Comparison of ENCODE assay signal across 20 cellular contexts in genomic region chr2:119490106-119490505, GRCh38. TPM values are rescaled to one million over a fixed set of nuclear protein-coding genes. Genes with fewer than 3 reads are reported as not detected.
DNase-seq lines count a peak whose midpoint lies in the region; ATAC-seq and TF ChIP-seq lines count a peak whose summit lies in the region.
"Had no signal": no experiment of that assay in that cellular context is flagged by ENCODE, and none has a peak within 500 bp of the region (broad histone marks: within the 10 kb centered on the region; RNA-seq: fewer than 3 reads in every experiment).

No MANE protein-coding gene starts in this region.

- H3K4me2 ChIP-seq in GM23338: no peak overlapping the region

- H3K9me3 Mint-ChIP-seq in GM23338: no peaks in the 10 kb centered on the region
- no peaks in the 10 kb centered on the region for H3K9me3 Mint-ChIP-seq in mesothelial cell of epicardium
- H3K9me3 Mint-ChIP-seq: CD8-positive, alpha-beta T cell; IgD-negative memory B cell had no signal

- no peak overlapping the region for H3K27ac ChIP-seq in GM23338 (ENCODE audit: low read depth)
- H3K27ac ChIP-seq in esophagus muscularis mucosa (replicated peaks in 1 of 4): no peak overlapping the region
- H3K27ac ChIP-seq in stomach: peak overlapping the region in 3 of 5 donors; percentile 64 to 77 (median 69)

- H4K20me1 ChIP-seq in GM23338 (replicated peaks; ENCODE audit: insufficient read depth): no peaks in the 10 kb centered on the region

- H3K4me1 Mint-ChIP-seq in GM23338: peaks cover 22% of the 10 kb centered on the region
- peaks cover 43% of the 10 kb centered on the region for H3K4me1 Mint-ChIP-seq in mesothelial cell of epicardium
- H3K4me1 Mint-ChIP-seq: IgD-negative memory B cell had no signal

- intact Hi-C loops in esophagus muscularis mucosa (cut with DNase I) (no loop called here), stomach (cut with DNase I; ENCODE audit: low total_unique reads) (no loop called here)

- H3K4me3 Mint-ChIP-seq in GM23338 (no peak overlapping the region; the same call in 2 of the 3 replicates), mesothelial cell of epicardium (no peak overlapping the region)
- H3K4me3 Mint-ChIP-seq: CD8-positive, alpha-beta T cell; IgD-negative memory B cell had no signal

- DNase-seq in GM23338 (ENCODE audit: low spot score): no peak
- peak; percentile 88 for DNase-seq in esophagus muscularis mucosa (ENCODE audit: extremely low spot score)
- DNase-seq in mesothelial cell of epicardium (ENCODE audit: low spot score in 2 of 2, unreplicated experiment in 2 of 2): no peak
- DNase-seq in stomach: no peak
- no peak for DNase-seq in AG08396 (ENCODE audit: low spot score)
- no peak for DNase-seq in foreskin fibroblast
- no peak for DNase-seq in islet precursor cell
- DNase-seq: CD8-positive, alpha-beta T cell; GF-D8; HCEC 1CT; NCI-H2029; NCI-H2171 treated with DMSO at 0.1 percent for 48 hours; NCI-H510A; NCI-H82; Peyer's patch; SHP77 treated with DMSO at 0.1 percent for 48 hours had no signal

- H3K27me3 ChIP-seq in GM23338 (ENCODE audit: insufficient read depth) (no peaks in the 10 kb centered on the region), esophagus muscularis mucosa (peaks cover 0 to 4% (median 0%) of the 10 kb centered on the region in 4 donors), stomach (no peaks in the 10 kb centered on the region)
- H3K27me3 ChIP-seq: Peyer's patch had no signal

- H3K27ac Mint-ChIP-seq in GM23338: no peak overlapping the region
- peak overlapping the region; percentile 2 for H3K27ac Mint-ChIP-seq in mesothelial cell of epicardium
- H3K27ac Mint-ChIP-seq: CD8-positive, alpha-beta T cell; IgD-negative memory B cell had no signal

- H3K36me3 ChIP-seq in GM23338 (ENCODE audit: insufficient read depth): no peaks in the 10 kb centered on the region
- H3K36me3 ChIP-seq in esophagus muscularis mucosa: no peaks in the 10 kb centered on the region
- H3K36me3 ChIP-seq in stomach: no peaks in the 10 kb centered on the region
- H3K36me3 ChIP-seq: Peyer's patch had no signal

- H3K79me2 ChIP-seq in GM23338 (replicated peaks; ENCODE audit: insufficient read depth): no peaks in the 10 kb centered on the region

- TF ChIP-seq CTCF in GM23338 (conservative IDR thresholded peaks at IDR 0.05; ENCODE audit: low read depth in 2 of 2): no peak
- no peak for TF ChIP-seq CTCF in esophagus muscularis mucosa (IDR thresholded peaks at IDR 0.05)
- TF ChIP-seq CTCF in mesothelial cell of epicardium (IDR thresholded peaks at IDR 0.05; ENCODE audit: unreplicated experiment): no peak
- no peak for TF ChIP-seq CTCF in stomach (IDR thresholded peaks at IDR 0.05)
- TF ChIP-seq CTCF in foreskin fibroblast (IDR thresholded peaks at IDR 0.05; ENCODE audit: low read depth, low read length): no peak

- TF ChIP-seq POLR2A in esophagus muscularis mucosa (IDR thresholded peaks at IDR 0.05; ENCODE audit: low read depth) (no peak), stomach (IDR thresholded peaks at IDR 0.05) (no peak)

- H3K4me1 ChIP-seq in GM23338 (ENCODE audit: insufficient read depth) (no peaks in the 10 kb centered on the region), esophagus muscularis mucosa (peaks cover 19 to 51% (median 27%) of the 10 kb centered on the region in 4 donors), stomach (peaks cover 39 to 65% (median 55%) of the 10 kb centered on the region in 4 donors)

- H3F3A ChIP-seq in GM23338 (replicated peaks; ENCODE audit: low read depth): no peaks in the 10 kb centered on the region

- H3K4me3 ChIP-seq in GM23338 (no peak overlapping the region), esophagus muscularis mucosa (no peak overlapping the region), stomach (no peak overlapping the region), foreskin fibroblast (ENCODE audit: low read depth in 1 of 2, low read length in 2 of 2) (no peak overlapping the region)
- H3K4me3 ChIP-seq: Peyer's patch had no signal

- no peak for ATAC-seq in GM23338
- no peak for ATAC-seq in HG03571 (IDR thresholded peaks at IDR 0.05; ENCODE audit: unreplicated experiment)
- ATAC-seq: CD8-positive, alpha-beta T cell had no signal

- H3K27me3 Mint-ChIP-seq in GM23338 (ENCODE audit: insufficient read depth, low read depth, poor library complexity) (peaks cover 16% of the 10 kb centered on the region), mesothelial cell of epicardium (ENCODE audit: low read depth) (peaks cover 3% of the 10 kb centered on the region)

- TF ChIP-seq EP300 in esophagus muscularis mucosa (IDR thresholded peaks at IDR 0.05) (no peak), stomach (IDR thresholded peaks at IDR 0.05) (no peak)

- H2AFZ ChIP-seq in GM23338: peak overlapping the region; percentile 52; the same call in 1 of the 2 replicates

- H3K9me3 ChIP-seq in esophagus muscularis mucosa: no peaks in the 10 kb centered on the region
- H3K9me3 ChIP-seq in stomach: no peaks in the 10 kb centered on the region
- H3K9me3 ChIP-seq: Peyer's patch had no signal

- H3K36me3 Mint-ChIP-seq in GM23338 (ENCODE audit: low read depth): no peaks in the 10 kb centered on the region
- H3K36me3 Mint-ChIP-seq in mesothelial cell of epicardium: no peaks in the 10 kb centered on the region
- H3K36me3 Mint-ChIP-seq: CD8-positive, alpha-beta T cell; IgD-negative memory B cell had no signal

- H3K9me2 ChIP-seq in GM23338 (ENCODE audit: insufficient read depth): no peaks in the 10 kb centered on the region

- WGBS in esophagus muscularis mucosa: 87% methylated on average over 8 of the region's 8 CpGs
- 86 to 94% (median 91%) methylated on average over 5 to 8 of the region's 8 CpGs for WGBS in stomach, 5 donors

TF ChIP-seq in GM23338, 12 proteins besides CTCF, POLR2A, EP300 and RAD21 (continues in another document):
- TF ChIP-seq EZH2phosphoT487 (IDR thresholded peaks at IDR 0.05; ENCODE audit: unreplicated experiment) (no peak), ZNF331 (CRISPR knock-in tag; IDR thresholded peaks at IDR 0.05; ENCODE audit: low read depth) (no peak)

RNA-seq across cellular contexts. Expression of gene SCTR, which starts 34.2 kb away (rescaled TPM):
- total RNA-seq in GM23338 (2014; rRNA removed; shearing (Covaris generic)): not detected in 2 replicates
- polyA plus RNA-seq in GM23338 (2016; fragmentation: Nextera tagmentation; extraction: Ambion mirVana) (not detected in 2 replicates), stomach (1 to 10 TPM; 6.7 to 8.6 (median 7.0) TPM)
- total RNA-seq in esophagus muscularis mucosa (not detected), mesothelial cell of epicardium (0.97 to 1.3 TPM (median 1.2 TPM) in 3 replicates), stomach (1 to 10 TPM in 1 of 5 donors, under 1 TPM in 2, not detected in 2; 0.18 to 1.4 (median 0.89) TPM)
- total RNA-seq: CD8-positive, alpha-beta T cell; LHCN-M2 had no signal
- polyA plus RNA-seq: BJ, IgD-negative memory B cell had no signal

RNA-seq across cellular contexts. Expression of gene CFAP221, which starts 54.1 kb away (rescaled TPM):
- 0.23 and 0.42 TPM in 2 replicates for total RNA-seq in GM23338 (2014; rRNA removed; shearing (Covaris generic))
- polyA plus RNA-seq in GM23338 (2016; fragmentation: Nextera tagmentation; extraction: Ambion mirVana) (0.65 and 0.96 TPM in 2 replicates), stomach (under 1 TPM; 0.31 to 0.80 (median 0.68) TPM)
- total RNA-seq in esophagus muscularis mucosa (under 1 TPM; 0.17 to 0.97 (median 0.29) TPM), mesothelial cell of epicardium (3.5 to 4.6 TPM (median 4.5 TPM) in 3 replicates), stomach (10 to 100 TPM in 1 of 5 donors, 1 to 10 TPM in 2, not detected in 2; 1.3 to 15.1 (median 3.1) TPM)
- total RNA-seq: CD8-positive, alpha-beta T cell; LHCN-M2 had no signal
- polyA plus RNA-seq: IgD-negative memory B cell had no signal

RNA-seq across cellular contexts. Expression of gene TMEM37, which starts 58.5 kb away (rescaled TPM):
- total RNA-seq in GM23338 (2014; rRNA removed; shearing (Covaris generic)): 7.2 and 8.8 TPM in 2 replicates
- polyA plus RNA-seq in GM23338 (2016; fragmentation: Nextera tagmentation; extraction: Ambion mirVana): 8.3 and 8.6 TPM in 2 replicates
- 1 to 10 TPM; 1.7 to 2.8 (median 2.2) TPM for total RNA-seq in esophagus muscularis mucosa
- total RNA-seq in mesothelial cell of epicardium: 11.9 to 13.6 TPM (median 12.6 TPM) in 3 replicates
- total RNA-seq in stomach: 10 to 100 TPM in 3 of 5 donors, 1 to 10 TPM in 1, not detected in 1; 5.7 to 27.8 (median 18.9) TPM
- 10 to 100 TPM in 2 of 3 donors, 1 to 10 TPM in 1; 6.7 to 16.4 (median 12.7) TPM for polyA plus RNA-seq in stomach
- total RNA-seq: CD8-positive, alpha-beta T cell; LHCN-M2 had no signal
- polyA plus RNA-seq: IgD-negative memory B cell had no signal

Comparison
In these comparisons a context has a peak if more than half of its experiments do, and no peak if none do; other contexts are left out.
1. H3K27ac ChIP-seq: peak in stomach (3 of 5); none in GM23338 (single experiment) and esophagus muscularis mucosa (0 of 4).